ENCODE assay signal across 8 cellular contexts in the genomic region with DNA sequence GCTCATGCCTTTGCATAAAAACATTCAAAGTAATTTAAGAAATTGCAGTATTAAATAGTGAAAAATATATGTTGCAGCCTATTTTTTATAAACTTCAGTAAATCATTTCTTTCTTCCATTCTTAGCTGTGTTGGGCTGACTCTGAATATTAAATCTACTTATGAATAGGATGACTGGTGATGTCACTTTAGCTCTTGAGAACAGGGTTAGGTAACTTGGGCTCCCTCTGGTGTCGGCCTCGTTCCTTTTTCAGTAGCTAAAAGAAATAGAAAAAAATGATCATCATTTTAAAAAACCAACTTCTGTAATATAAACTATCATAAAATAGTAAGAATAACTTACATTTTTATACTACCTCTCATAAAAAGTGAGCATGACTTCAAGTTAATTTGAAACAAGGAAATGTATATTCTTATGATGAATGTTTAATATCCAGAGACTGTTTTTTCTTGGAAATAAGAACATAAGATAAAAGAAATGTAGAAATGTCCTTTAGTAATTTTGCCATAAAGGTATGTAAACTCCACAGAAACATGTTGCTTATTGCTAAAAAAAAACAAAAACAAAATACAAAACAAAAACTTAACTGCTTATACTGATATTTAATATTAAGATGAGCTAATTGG. TPM values are rescaled to one million over a fixed set of nuclear protein-coding genes. Genes with fewer than 3 reads are reported as not detected.
DNase-seq lines count a peak whose midpoint lies in the region; ATAC-seq and TF ChIP-seq lines count a peak whose summit lies in the region.

No MANE protein-coding gene starts in this region.

- H3K9me2 ChIP-seq in Loucy (replicated peaks; ENCODE audit: low read depth, low read length), result no peaks in the 10 kb centered on the region

- H4K20me1 ChIP-seq in Loucy (ENCODE audit: insufficient read depth, low read length, poor library complexity, severe bottlenecking) (no peaks in the 10 kb centered on the region), neural progenitor cell (ENCODE audit: low read depth) (no peaks in the 10 kb centered on the region)

- H3K36me3 ChIP-seq in Loucy (ENCODE audit: insufficient read depth, low read length) (no peaks in the 10 kb centered on the region), SJCRH30 (no peaks in the 10 kb centered on the region), neural progenitor cell (no peaks in the 10 kb centered on the region)

- H3K9me3 ChIP-seq in Loucy (ENCODE audit: insufficient read depth, low read depth, low read length), result no peaks in the 10 kb centered on the region; the same call in 1 of the 2 replicates
- no peaks in the 10 kb centered on the region for H3K9me3 ChIP-seq in SJCRH30 (replicated peaks)
- H3K9me3 ChIP-seq in neural progenitor cell (ENCODE audit: low read depth), result no peaks in the 10 kb centered on the region

- no peaks in the 10 kb centered on the region for H3K9me3 Mint-ChIP-seq in neural progenitor cell

- no peak overlapping the region for H3K4me3 Mint-ChIP-seq in neural progenitor cell

- no peak overlapping the region for H3K27ac Mint-ChIP-seq in neural progenitor cell

- H2AFZ ChIP-seq in Loucy (ENCODE audit: low read length), result no peak overlapping the region
- no peak overlapping the region for H2AFZ ChIP-seq in neural progenitor cell (replicated peaks)

- H3K4me2 ChIP-seq in Loucy (ENCODE audit: low read depth, low read length, poor library complexity, severe bottlenecking) (no peak overlapping the region), neural progenitor cell (no peak overlapping the region)

- H3K4me1 Mint-ChIP-seq in neural progenitor cell, result peaks cover 7% of the 10 kb centered on the region

- peak; percentile 10 to 75 (median 39) for DNase-seq in NCI-H1417 (lab: John Stamatoyannopoulos, UW)
- DNase-seq in NCI-H1417 treated with DMSO at 0.1 percent for 48 hours (lab: John Stamatoyannopoulos, UW), result no peak
- peak; percentile 47 to 65 for DNase-seq in SJCRH30
- peak; percentile 1 for DNase-seq in epithelial cell of proximal tubule (ENCODE audit: low read depth)
- peak; percentile 49 for DNase-seq in neural progenitor cell (ENCODE audit: low spot score)

- H3K27me3 ChIP-seq in Loucy (ENCODE audit: insufficient read depth, low read length, poor library complexity, severe bottlenecking) (no peaks in the 10 kb centered on the region), SJCRH30 (no peaks in the 10 kb centered on the region), neural progenitor cell (no peaks in the 10 kb centered on the region)

- H3K36me3 Mint-ChIP-seq in neural progenitor cell, result no peaks in the 10 kb centered on the region

- ATAC-seq in HG03095 (IDR thresholded peaks at IDR 0.05; ENCODE audit: unreplicated experiment) (no peak), GM19395 (IDR thresholded peaks at IDR 0.05; ENCODE audit: unreplicated experiment) (no peak)

- H3K4me1 ChIP-seq in Loucy (ENCODE audit: insufficient read depth, low read length, poor library complexity, severe bottlenecking) (no peaks in the 10 kb centered on the region), SJCRH30 (no peaks in the 10 kb centered on the region), neural progenitor cell (no peaks in the 10 kb centered on the region)

- TF ChIP-seq CTCF in Loucy (conservative IDR thresholded peaks at IDR 0.05; ENCODE audit: low read length) (peak; percentile 52), epithelial cell of proximal tubule (conservative IDR thresholded peaks at IDR 0.05; ENCODE audit: low read depth, low read length) (peak; percentile 67), neural progenitor cell (IDR thresholded peaks at IDR 0.05) (peak; percentile 70)

- no peaks in the 10 kb centered on the region for H3K79me2 ChIP-seq in Loucy (ENCODE audit: insufficient read depth, low read length)
- no peaks in the 10 kb centered on the region for H3K79me2 ChIP-seq in neural progenitor cell (ENCODE audit: low read depth)

- H3F3A ChIP-seq in Loucy (ENCODE audit: low read depth) (no peaks in the 10 kb centered on the region), neural progenitor cell (ENCODE audit: low read depth) (no peaks in the 10 kb centered on the region)

- no peak overlapping the region for H3K27ac ChIP-seq in SJCRH30
- no peak overlapping the region for H3K27ac ChIP-seq in neural progenitor cell

- H3K9ac ChIP-seq in Loucy (ENCODE audit: low read depth, low read length, poor library complexity, severe bottlenecking) (no peak overlapping the region), neural progenitor cell (no peak overlapping the region)

- H3K27me3 Mint-ChIP-seq in neural progenitor cell (ENCODE audit: insufficient read depth, low read depth), result no peaks in the 10 kb centered on the region

- H3K4me3 ChIP-seq in Loucy (ENCODE audit: low read length, poor library complexity, severe bottlenecking), result no peak overlapping the region
- H3K4me3 ChIP-seq in SJCRH30, result no peak overlapping the region
- H3K4me3 ChIP-seq in epithelial cell of proximal tubule (ENCODE audit: low read depth, low read length), result no peak overlapping the region
- H3K4me3 ChIP-seq in neural progenitor cell, result no peak overlapping the region

RNA-seq across cellular contexts. Expression of a gene that starts 26.8 kb away (rescaled TPM):
- total RNA-seq in SJCRH30 (2014; rRNA removed; shearing (Covaris generic)), result not detected in 2 replicates
- 0.07 TPM in 1 of 2 replicates, not detected in the other for total RNA-seq in epithelial cell of proximal tubule
- total RNA-seq in neural progenitor cell (ENCODE audit: low replicate concordance), result 0.40 and 0.84 TPM in 2 replicates
